In genomic region chr2:70084973-70085710, GRCh38 we compare ENCODE assay signal across 8 cellular contexts.
A peak's percentile ranks its signal among the peaks of the same experiment; 100 is the strongest.
DNase-seq lines count a peak whose midpoint lies in the region; ATAC-seq and TF ChIP-seq lines count a peak whose summit lies in the region.

No MANE protein-coding gene starts in this region.

- no peaks in the 10 kb centered on the region for H3K27me3 ChIP-seq in parathyroid adenoma (ENCODE audit: control insufficient read depth, insufficient read depth, low read length)

- H3K36me3 ChIP-seq in parathyroid adenoma (ENCODE audit: control insufficient read depth, insufficient read depth, low read length), result peaks cover 2% of the 10 kb centered on the region

- POLR2A ChIA-PET in GM10248 (lab: Yijun Ruan, JAX), result interaction anchor here (0.7 to 4.6 kb wide), 8 partner anchors 9 to 173 kb away, joined by 3 to 23 read pairs (median 4); partner anchors contain the start of genes MXD1 and PCYOX1

- H3K4me3 ChIP-seq in GM12875 (ENCODE audit: low read depth, low read length) (peak overlapping the region; percentile 38), parathyroid adenoma (ENCODE audit: low read depth, low read length) (peak overlapping the region; percentile 100)

- H3K4me1 ChIP-seq in parathyroid adenoma, result peaks cover 25% of the 10 kb centered on the region

- DNase-seq in NCI-H2227 treated with DMSO at 0.1 percent for 48 hours (lab: John Stamatoyannopoulos, UW), result peak; percentile 40
- DNase-seq in activated T-cell treated with anti-CD3 and anti-CD28 coated beads, Interleukin-2, amount 50 U/mL, for 48 hours, result peak; percentile 72 to 74
- peak; percentile 66 for DNase-seq in germinal center (ENCODE audit: low spot score)
- no peak for DNase-seq in UCSD-AML1 (lab: John Stamatoyannopoulos, UW; ENCODE audit: unreplicated experiment)
- no peak for DNase-seq in GM10248 (ENCODE audit: extremely low spot score)

- CTCF ChIA-PET in GM10248 (lab: Yijun Ruan, JAX), result interaction anchor here (0.6 to 9.0 kb wide), 12 partner anchors 10 to 360 kb away, joined by 3 to 92 read pairs (median 4); partner anchors contain the start of gene MXD1

- peak overlapping the region; percentile 93 for H2AFZ ChIP-seq in parathyroid adenoma

- no peak for TF ChIP-seq CTCF in GM12875 (IDR thresholded peaks at IDR 0.05; ENCODE audit: borderline replicate concordance, insufficient read depth, low read depth, low read length)
- TF ChIP-seq CTCF in parathyroid adenoma (IDR thresholded peaks at IDR 0.05), result no peak
- TF ChIP-seq CTCF in GM10248 (IDR thresholded peaks at IDR 0.05; ENCODE audit: control extremely low read depth, extremely low read depth, low read depth, missing control alignments), result no peak

- peak overlapping the region; percentile 100 for H3K4me2 ChIP-seq in parathyroid adenoma (ENCODE audit: low read length)

- H3K27ac ChIP-seq in parathyroid adenoma, result peak overlapping the region; percentile 100

- H3K9ac ChIP-seq in parathyroid adenoma, result no peak overlapping the region

- H3K9me3 ChIP-seq in parathyroid adenoma (ENCODE audit: control insufficient read depth, low read length), result no peaks in the 10 kb centered on the region

- ATAC-seq in GM18511 (IDR thresholded peaks at IDR 0.05; ENCODE audit: unreplicated experiment), result no peak

- peaks cover 6% of the 10 kb centered on the region for H3K79me2 ChIP-seq in parathyroid adenoma

Comparison
In these comparisons a context has a peak if more than half of its experiments do, and no peak if none do; other contexts are left out.
1. DNase-seq: peak in NCI-H2227 treated with DMSO at 0.1 percent for 48 hours (single experiment), activated T-cell treated with anti-CD3 and anti-CD28 coated beads, Interleukin-2, amount 50 U/mL, for 48 hours (2 of 2) and germinal center (single experiment); none in UCSD-AML1 (single experiment) and GM10248 (single experiment).